ENCODE assay signal across 8 cellular contexts in genomic region chrY:15424633-15425259, GRCh38.
DNase-seq lines count a peak whose midpoint lies in the region; ATAC-seq and TF ChIP-seq lines count a peak whose summit lies in the region.

No MANE protein-coding gene starts in this region.

- DNase-seq in CD1c-positive myeloid dendritic cell (ENCODE audit: extremely low spot score) (peak; percentile 2), GM23248 (peak; percentile 62), kidney glomerular epithelial cell (lab: John Stamatoyannopoulos, UW) (peak; percentile 26), amniotic stem cell (lab: John Stamatoyannopoulos, UW) (no peak), PC-9 (no peak), NCI-H1436 treated with DMSO at 0.1 percent for 48 hours (lab: John Stamatoyannopoulos, UW) (no peak)
- peak; percentile 43 for DNase-seq in activated CD4-positive, alpha-beta T cell treated with anti-CD3 and anti-CD28 coated beads, Interleukin-2, amount 10 ng/mL, durations not matched to agents 7 days and 5 days

- peaks cover 33% of the 10 kb centered on the region for H3K4me1 Mint-ChIP-seq in activated CD4-positive, alpha-beta T cell treated with anti-CD3 and anti-CD28 coated beads, Interleukin-2, amount 10 ng/mL, durations not matched to agents 7 days and 5 days

- peak overlapping the region; percentile 78 for H3K4me3 Mint-ChIP-seq in activated CD4-positive, alpha-beta T cell treated with anti-CD3 and anti-CD28 coated beads, Interleukin-2, amount 10 ng/mL, durations not matched to agents 7 days and 5 days

- no peak for TF ChIP-seq CTCF in PC-9 (conservative IDR thresholded peaks at IDR 0.05)

- intact Hi-C loops in PC-9 (cut with micrococcal nuclease; ENCODE audit: unreplicated experiment), result no loop called here

- peaks cover 8% of the 10 kb centered on the region for H3K9me3 Mint-ChIP-seq in activated CD4-positive, alpha-beta T cell treated with anti-CD3 and anti-CD28 coated beads, Interleukin-2, amount 10 ng/mL, durations not matched to agents 7 days and 5 days

- no peaks in the 10 kb centered on the region for H4K20me1 ChIP-seq in GM23248 (ENCODE audit: insufficient read depth)
- no peaks in the 10 kb centered on the region for H4K20me1 ChIP-seq in PC-9 (ENCODE audit: insufficient read depth)

- CTCF ChIA-PET in activated CD4-positive, alpha-beta T cell treated with anti-CD3 and anti-CD28 coated beads, Interleukin-2, amount 10 ng/mL, durations not matched to agents 7 days and 5 days (lab: Charles Lee), result no interaction called here
- CTCF ChIA-PET in PC-9 (lab: Charles Lee), result no interaction called here

- H3K4me2 ChIP-seq in GM23248 (ENCODE audit: unreplicated experiment) (peak overlapping the region; percentile 77), PC-9 (no peak overlapping the region)

- H3F3A ChIP-seq in GM23248 (ENCODE audit: insufficient read depth), result no peaks in the 10 kb centered on the region
- H3F3A ChIP-seq in PC-9 (ENCODE audit: insufficient read depth, low read depth), result no peaks in the 10 kb centered on the region

- peaks cover 8% of the 10 kb centered on the region for H3K36me3 Mint-ChIP-seq in activated CD4-positive, alpha-beta T cell treated with anti-CD3 and anti-CD28 coated beads, Interleukin-2, amount 10 ng/mL, durations not matched to agents 7 days and 5 days (ENCODE audit: low read depth)

- H3K9me2 ChIP-seq in GM23248 (ENCODE audit: insufficient read depth), result no peaks in the 10 kb centered on the region
- no peaks in the 10 kb centered on the region for H3K9me2 ChIP-seq in PC-9 (ENCODE audit: insufficient read depth)

- peak overlapping the region; percentile 98 for H3K27ac Mint-ChIP-seq in activated CD4-positive, alpha-beta T cell treated with anti-CD3 and anti-CD28 coated beads, Interleukin-2, amount 10 ng/mL, durations not matched to agents 7 days and 5 days

- POLR2A ChIA-PET in activated CD4-positive, alpha-beta T cell treated with anti-CD3 and anti-CD28 coated beads, Interleukin-2, amount 10 ng/mL, durations not matched to agents 7 days and 5 days (lab: Charles Lee), result no interaction called here
- POLR2A ChIA-PET in PC-9 (lab: Charles Lee; ENCODE audit: unreplicated experiment), result no interaction called here

- no peaks in the 10 kb centered on the region for H3K9me3 ChIP-seq in GM23248 (ENCODE audit: low read depth)
- H3K9me3 ChIP-seq in PC-9 (ENCODE audit: insufficient read depth, low read depth), result no peaks in the 10 kb centered on the region

- H3K4me1 ChIP-seq in GM23248 (ENCODE audit: insufficient read depth), result peaks cover 2% of the 10 kb centered on the region; the same call in 1 of the 2 replicates
- no peaks in the 10 kb centered on the region for H3K4me1 ChIP-seq in PC-9 (replicated peaks; ENCODE audit: insufficient read depth)

- BruUV-seq in PC-9 (replicated peaks; lab: Mats Ljungman, UMichigan), result no TSS peak

- peak overlapping the region; percentile 46 for H3K27ac ChIP-seq in GM23248
- no peak overlapping the region for H3K27ac ChIP-seq in PC-9

- H3K27me3 ChIP-seq in GM23248 (replicated peaks; ENCODE audit: insufficient read depth) (no peaks in the 10 kb centered on the region), PC-9 (ENCODE audit: insufficient read depth, low read depth) (no peaks in the 10 kb centered on the region)

- WGBS in GM23248 (ENCODE audit: low coverage in 1 of 2, low lambda C conversion rate in 2 of 2, missing lambda C conversion rate in 2 of 2), 2 experiments, result 3% methylated on average over 6 of the region's 6 CpGs

- H2AFZ ChIP-seq in GM23248 (peak overlapping the region; percentile 91), PC-9 (no peak overlapping the region)

- peak overlapping the region; percentile 85 for H3K9ac ChIP-seq in GM23248

- in situ Hi-C loops in GM23248 (cut with MboI), result loop anchor here (25.0 kb wide), 1 partner anchor 113 kb away; no protein-coding TSS in a partner anchor

- H3K4me3 ChIP-seq in GM23248 (peak overlapping the region; percentile 72), PC-9 (no peak overlapping the region)

- no peak for ATAC-seq in HG03439 (IDR thresholded peaks at IDR 0.05; ENCODE audit: unreplicated experiment)

- H3K27me3 Mint-ChIP-seq in activated CD4-positive, alpha-beta T cell treated with anti-CD3 and anti-CD28 coated beads, Interleukin-2, amount 10 ng/mL, durations not matched to agents 7 days and 5 days, result no peaks in the 10 kb centered on the region

- H3K36me3 ChIP-seq in GM23248 (ENCODE audit: low read depth), result no peaks in the 10 kb centered on the region
- H3K36me3 ChIP-seq in PC-9 (ENCODE audit: low read depth), result no peaks in the 10 kb centered on the region

- H3K79me2 ChIP-seq in GM23248 (ENCODE audit: insufficient read depth) (no peaks in the 10 kb centered on the region), PC-9 (ENCODE audit: low read depth) (no peaks in the 10 kb centered on the region)

Comparison
In these comparisons a context has a peak if more than half of its experiments do, and no peak if none do; other contexts are left out.
1. DNase-seq: peak in CD1c-positive myeloid dendritic cell (single experiment), GM23248 (single experiment), activated CD4-positive, alpha-beta T cell treated with anti-CD3 and anti-CD28 coated beads, Interleukin-2, amount 10 ng/mL, durations not matched to agents 7 days and 5 days (single experiment) and kidney glomerular epithelial cell (single experiment); none in amniotic stem cell (single experiment), PC-9 (0 of 2) and NCI-H1436 treated with DMSO at 0.1 percent for 48 hours (single experiment).